9 cellular contexts compared by ENCODE assay signal in the genomic region with DNA sequence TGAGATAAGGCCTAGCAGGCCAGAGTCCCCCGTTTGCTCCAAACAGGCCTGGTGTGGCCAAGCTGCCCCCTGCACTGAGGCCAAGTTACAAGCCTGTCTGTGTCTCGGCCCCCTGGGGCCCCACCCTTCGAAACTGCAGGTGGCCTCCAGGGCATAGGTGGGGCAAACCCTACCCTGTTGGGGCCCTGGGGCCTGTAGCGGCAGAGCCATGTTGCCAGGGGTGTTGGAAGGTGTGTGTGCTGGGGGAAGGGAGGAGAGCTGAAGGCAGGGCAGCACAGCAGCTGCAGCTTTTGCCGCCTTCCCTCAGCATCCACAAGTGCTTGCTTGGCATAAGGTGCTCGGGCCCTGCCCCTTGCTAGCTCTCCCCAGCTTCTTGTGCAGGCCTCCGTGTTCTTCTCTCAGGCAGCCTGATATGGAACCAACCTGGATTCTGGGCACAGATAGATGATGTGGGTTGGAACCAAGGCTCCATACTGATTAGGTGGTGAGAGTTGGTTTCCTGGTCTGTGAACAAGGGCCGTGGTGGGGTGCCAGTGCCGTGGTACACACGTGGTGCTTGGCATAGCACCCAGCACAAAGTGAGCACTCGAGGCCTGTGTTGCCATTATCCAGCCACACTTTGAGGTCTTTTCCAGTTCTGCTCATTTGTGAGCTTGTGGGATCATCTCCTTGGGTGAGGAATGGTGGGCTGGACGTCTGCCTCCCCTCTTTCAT. TPM values are rescaled to one million over a fixed set of nuclear protein-coding genes. Genes with fewer than 3 reads are reported as not detected.
DNase-seq lines count a peak whose midpoint lies in the region; ATAC-seq, FAIRE-seq and TF ChIP-seq lines count a peak whose summit lies in the region.
"Had no signal": no experiment of that assay in that cellular context is flagged by ENCODE, and none has a peak within 500 bp of the region (broad histone marks: within the 10 kb centered on the region; RNA-seq: fewer than 3 reads in every experiment).

No MANE protein-coding gene starts in this region.

- H3K4me1 ChIP-seq in BLaER1 = peaks cover 88% of the 10 kb centered on the region
- no peaks in the 10 kb centered on the region for H3K4me1 ChIP-seq in astrocyte (ENCODE audit: insufficient read depth, low read length)

- no peak for TF ChIP-seq CTCF in astrocyte (IDR thresholded peaks at IDR 0.05; ENCODE audit: insufficient read depth, low read depth, low read length)

- no peak overlapping the region for H3K4me3 ChIP-seq in BLaER1
- H3K4me3 ChIP-seq in astrocyte (ENCODE audit: insufficient read depth, low read depth, low read length) = no peak overlapping the region

- H3K79me2 ChIP-seq in astrocyte (ENCODE audit: insufficient read depth, low read length) = no peaks in the 10 kb centered on the region

- no peaks in the 10 kb centered on the region for H3K27me3 ChIP-seq in BLaER1
- H3K27me3 ChIP-seq in astrocyte (ENCODE audit: insufficient read depth, low read length) = no peaks in the 10 kb centered on the region

- H3K9me3 Mint-ChIP-seq in astrocyte (ENCODE audit: unreplicated experiment) = no peaks in the 10 kb centered on the region
- H3K9me3 Mint-ChIP-seq in naive thymus-derived CD8-positive, alpha-beta T cell = no peaks in the 10 kb centered on the region

- FAIRE-seq in GM19239 (lab: Jason Lieb, UNC) (peak; percentile 45), astrocyte (lab: Jason Lieb, UNC) (no peak)

- DNase-seq in GM19239 (ENCODE audit: insufficient read length, low spot score) = no peak
- no peak for DNase-seq in astrocyte (ENCODE audit: low read depth)
- DNase-seq in naive thymus-derived CD8-positive, alpha-beta T cell = peak in 2 of 10 donors; percentile 52 to 63
- DNase-seq in NCI-H2029 (lab: John Stamatoyannopoulos, UW) = no peak
- DNase-seq in DMS153 (lab: John Stamatoyannopoulos, UW) = no peak
- DNase-seq in NCI-H2227 treated with DMSO at 0.1 percent for 48 hours (lab: John Stamatoyannopoulos, UW) = no peak
- DNase-seq in GOT3 (lab: John Stamatoyannopoulos, UW) = no peak
- DNase-seq: PC-3 had no signal

- H3K9me3 ChIP-seq in BLaER1 = no peaks in the 10 kb centered on the region
- H3K9me3 ChIP-seq in astrocyte (ENCODE audit: insufficient read depth, low read depth, low read length) = no peaks in the 10 kb centered on the region

- H3K4me2 ChIP-seq in BLaER1 (peak overlapping the region; percentile 43), astrocyte (ENCODE audit: low read length) (no peak overlapping the region)

- no peak overlapping the region for H3K4me3 Mint-ChIP-seq in astrocyte (ENCODE audit: unreplicated experiment)
- peak overlapping the region in 6 of 10 donors; percentile 16 to 50 (median 27) for H3K4me3 Mint-ChIP-seq in naive thymus-derived CD8-positive, alpha-beta T cell

- peaks cover 15% of the 10 kb centered on the region for H3K36me3 Mint-ChIP-seq in astrocyte (ENCODE audit: low read depth, unreplicated experiment)
- peaks cover 0 to 19% (median 3%) of the 10 kb centered on the region in 3 donors for H3K36me3 Mint-ChIP-seq in naive thymus-derived CD8-positive, alpha-beta T cell

- peak overlapping the region; percentile 55 for H3K27ac ChIP-seq in BLaER1
- no peak overlapping the region for H3K27ac ChIP-seq in astrocyte (ENCODE audit: low read depth, low read length)

- ATAC-seq in naive thymus-derived CD8-positive, alpha-beta T cell = peak; percentile 7 to 9
- ATAC-seq: PC-3 had no signal

- H3K36me3 ChIP-seq in BLaER1 = peaks cover 30% of the 10 kb centered on the region
- peaks cover 2% of the 10 kb centered on the region for H3K36me3 ChIP-seq in astrocyte (ENCODE audit: insufficient read depth, low read length)

- POLR2A ChIA-PET in naive thymus-derived CD8-positive, alpha-beta T cell (lab: Charles Lee) = interaction anchor here (0.9 to 23.2 kb wide), 10 partner anchors 6 to 91 kb away, joined by 4 to 648 read pairs (median 28); a partner anchor contains a TSS

- H2AFZ ChIP-seq in astrocyte (ENCODE audit: low read depth, low read length) = no peak overlapping the region

- no peaks in the 10 kb centered on the region for H3K27me3 Mint-ChIP-seq in astrocyte (ENCODE audit: low read depth, unreplicated experiment)
- no peaks in the 10 kb centered on the region for H3K27me3 Mint-ChIP-seq in naive thymus-derived CD8-positive, alpha-beta T cell

- H3K9ac ChIP-seq in BLaER1 = no peak overlapping the region; the same call in 1 of the 2 replicates
- H3K9ac ChIP-seq in astrocyte (ENCODE audit: low read length) = no peak overlapping the region

- peaks cover 17% of the 10 kb centered on the region for H3K4me1 Mint-ChIP-seq in astrocyte (ENCODE audit: low read depth, unreplicated experiment)
- peaks cover 39 to 90% (median 86%) of the 10 kb centered on the region in 4 donors for H3K4me1 Mint-ChIP-seq in naive thymus-derived CD8-positive, alpha-beta T cell

- peaks cover 31% of the 10 kb centered on the region for H4K20me1 ChIP-seq in BLaER1
- H4K20me1 ChIP-seq in astrocyte (ENCODE audit: insufficient read depth, low read length) = no peaks in the 10 kb centered on the region

- peak overlapping the region; percentile 47 for H3K27ac Mint-ChIP-seq in astrocyte (ENCODE audit: unreplicated experiment)
- H3K27ac Mint-ChIP-seq in naive thymus-derived CD8-positive, alpha-beta T cell = peak overlapping the region; percentile 84 to 98 (median 94)

RNA-seq across cellular contexts. Expression of a gene that starts 12.6 kb away (rescaled TPM):
- 39.7 and 42.5 TPM in 2 replicates for total RNA-seq in astrocyte
- 100 to 1,000 TPM; 116 to 127 TPM for total RNA-seq in naive thymus-derived CD8-positive, alpha-beta T cell
- 100 to 1,000 TPM; 108 to 218 (median 141) TPM for polyA plus RNA-seq in naive thymus-derived CD8-positive, alpha-beta T cell
